8 cellular contexts compared by ENCODE assay signal in genomic region chrX:20139966-20140365, GRCh38. TPM values are rescaled to one million over a fixed set of nuclear protein-coding genes. Genes with fewer than 3 reads are reported as not detected.
DNase-seq lines count a peak whose midpoint lies in the region; ATAC-seq and TF ChIP-seq lines count a peak whose summit lies in the region.

No MANE protein-coding gene starts in this region.

- CTCF ChIA-PET in SK-N-SH (lab: Yijun Ruan, JAX): interaction anchor here (1.5 kb wide), 1 partner anchor 10 kb away, joined by 4 read pairs; no protein-coding TSS in a partner anchor
- CTCF ChIA-PET in activated B cell treated with CpG ODN at 0.5 μM for 24 hours (lab: Charles Lee): no interaction called here

- no peaks in the 10 kb centered on the region for H3K9me3 Mint-ChIP-seq in activated B cell treated with CpG ODN at 0.5 μM for 24 hours
- H3K9me3 Mint-ChIP-seq in stimulated activated memory B cell treated with anti-CD40 and anti-IgM and Interleukin-4, amounts not matched to agents 10 μg/mL and 1 μg/mL and 100 μg/mL, for 72 hours: peaks cover 2% of the 10 kb centered on the region

- no peak for TF ChIP-seq RAD21 in SK-N-SH (IDR thresholded peaks at IDR 0.05; ENCODE audit: low read length)

- no peak overlapping the region; the same call in 1 of the 2 replicates for H3K9ac ChIP-seq in SK-N-SH

- peaks cover 35 to 41% of the 10 kb centered on the region in 2 experiments for H3K36me3 ChIP-seq in SK-N-SH (replicated peaks in 1 of 2; ENCODE audit: control insufficient read depth in 1 of 2, insufficient read depth in 2 of 2, low read length in 1 of 2)

- H3K4me3 Mint-ChIP-seq in activated B cell treated with CpG ODN at 0.5 μM for 24 hours: peak overlapping the region; percentile 88
- peak overlapping the region; percentile 88 for H3K4me3 Mint-ChIP-seq in stimulated activated memory B cell treated with anti-CD40 and anti-IgM and Interleukin-4, amounts not matched to agents 10 μg/mL and 1 μg/mL and 100 μg/mL, for 72 hours

- H3K27me3 ChIP-seq in SK-N-SH (ENCODE audit: insufficient read depth): no peaks in the 10 kb centered on the region

- peaks cover 26% of the 10 kb centered on the region for H3K4me1 Mint-ChIP-seq in activated B cell treated with CpG ODN at 0.5 μM for 24 hours
- H3K4me1 Mint-ChIP-seq in stimulated activated memory B cell treated with anti-CD40 and anti-IgM and Interleukin-4, amounts not matched to agents 10 μg/mL and 1 μg/mL and 100 μg/mL, for 72 hours: peaks cover 16% of the 10 kb centered on the region

- H4K20me1 ChIP-seq in SK-N-SH (ENCODE audit: insufficient read depth): peaks cover 39% of the 10 kb centered on the region

- H3K27ac Mint-ChIP-seq in activated B cell treated with CpG ODN at 0.5 μM for 24 hours: no peak overlapping the region
- no peak overlapping the region for H3K27ac Mint-ChIP-seq in stimulated activated memory B cell treated with anti-CD40 and anti-IgM and Interleukin-4, amounts not matched to agents 10 μg/mL and 1 μg/mL and 100 μg/mL, for 72 hours

- no peaks in the 10 kb centered on the region for H3K27me3 Mint-ChIP-seq in activated B cell treated with CpG ODN at 0.5 μM for 24 hours
- no peaks in the 10 kb centered on the region for H3K27me3 Mint-ChIP-seq in stimulated activated memory B cell treated with anti-CD40 and anti-IgM and Interleukin-4, amounts not matched to agents 10 μg/mL and 1 μg/mL and 100 μg/mL, for 72 hours

- POLR2A ChIA-PET in SK-N-SH (lab: Yijun Ruan, JAX) (no interaction called here), activated B cell treated with CpG ODN at 0.5 μM for 24 hours (lab: Charles Lee) (interaction anchor here (1.6 to 2.8 kb wide), 2 partner anchors 8 to 10 kb away, joined by 4 to 15 read pairs; no protein-coding TSS in a partner anchor)

- peaks cover 5% of the 10 kb centered on the region for H3F3A ChIP-seq in SK-N-SH (replicated peaks; ENCODE audit: insufficient read depth)

- no peak overlapping the region for H2AFZ ChIP-seq in SK-N-SH (ENCODE audit: low read depth)

- peaks cover 63% of the 10 kb centered on the region for H3K79me2 ChIP-seq in SK-N-SH (ENCODE audit: insufficient read depth)

- ATAC-seq in SK-N-SH treated with all-trans-retinoic acid at 6 μM for 48 hours: no peak
- ATAC-seq in activated B cell treated with CpG ODN at 0.5 μM for 24 hours (ENCODE audit: low read depth): no peak
- no peak for ATAC-seq in stimulated activated memory B cell treated with anti-CD40 and anti-IgM and Interleukin-4, amounts not matched to agents 10 μg/mL and 1 μg/mL and 100 μg/mL, for 72 hours
- ATAC-seq in GM19035 (IDR thresholded peaks at IDR 0.05; ENCODE audit: unreplicated experiment): no peak

- H3K4me1 ChIP-seq in SK-N-SH (ENCODE audit: control insufficient read depth in 1 of 2, insufficient read depth in 2 of 2, low read depth in 1 of 2, low read length in 1 of 2): peaks cover 4 to 11% of the 10 kb centered on the region in 2 experiments; a peak in 3 of 4 replicates

- 52% methylated on average over 2 of the region's 2 CpGs for WGBS in SK-N-SH (ENCODE audit: low lambda C conversion rate)

- no peaks in the 10 kb centered on the region for H3K9me2 ChIP-seq in SK-N-SH

- TF ChIP-seq CTCF in SK-N-SH (IDR thresholded peaks at IDR 0.05): no peak
- TF ChIP-seq CTCF in activated B cell treated with CpG ODN at 0.5 μM for 24 hours (IDR thresholded peaks at IDR 0.05): no peak
- TF ChIP-seq CTCF in fibroblast of villous mesenchyme (IDR thresholded peaks at IDR 0.05; ENCODE audit: insufficient read depth, low read depth, low read length): no peak

- H3K4me3 ChIP-seq in SK-N-SH (ENCODE audit: low read depth in 2 of 2, low read length in 1 of 2) (peak overlapping the region; percentile 90 to 93), fibroblast of villous mesenchyme (ENCODE audit: low read depth, low read length) (peak overlapping the region; percentile 86)

- intact Hi-C loops in activated B cell treated with CpG ODN at 0.5 μM for 24 hours (cut with micrococcal nuclease): loop anchor here (2.0 to 5.0 kb wide), 3 partner anchors 79 to 182 kb away; partner anchors contain the start of gene BCLAF3

- H3K36me3 Mint-ChIP-seq in activated B cell treated with CpG ODN at 0.5 μM for 24 hours (ENCODE audit: low read depth): peaks cover 20% of the 10 kb centered on the region
- H3K36me3 Mint-ChIP-seq in stimulated activated memory B cell treated with anti-CD40 and anti-IgM and Interleukin-4, amounts not matched to agents 10 μg/mL and 1 μg/mL and 100 μg/mL, for 72 hours: peaks cover 11% of the 10 kb centered on the region

- no peak for TF ChIP-seq EP300 in SK-N-SH (IDR thresholded peaks at IDR 0.05; ENCODE audit: borderline replicate concordance in 1 of 2, low read depth in 1 of 2, low read length in 1 of 2)

- no peaks in the 10 kb centered on the region for H3K9me3 ChIP-seq in SK-N-SH

- H3K27ac ChIP-seq in SK-N-SH (ENCODE audit: low read depth in 2 of 2, low read length in 1 of 2): no peak overlapping the region

- DNase-seq in SK-N-SH: no peak
- no peak for DNase-seq in activated B cell treated with CpG ODN at 0.5 μM for 24 hours
- DNase-seq in fibroblast of villous mesenchyme (ENCODE audit: low read depth): peak; percentile 55
- no peak for DNase-seq in GDM1 (lab: John Stamatoyannopoulos, UW)
- no peak for DNase-seq in DMS53 (lab: John Stamatoyannopoulos, UW)

- H3K4me2 ChIP-seq in SK-N-SH: peak overlapping the region; percentile 87

TF ChIP-seq in SK-N-SH, 30 proteins besides CTCF, POLR2A, EP300 and RAD21:
- TF ChIP-seq FOXJ3 (CRISPR knock-in tag; IDR thresholded peaks at IDR 0.05): no peak
- TF ChIP-seq NRF1 (IDR thresholded peaks at IDR 0.05; ENCODE audit: low read depth, low read length): no peak
- no peak for TF ChIP-seq JUND (IDR thresholded peaks at IDR 0.05)
- TF ChIP-seq MXI1 (IDR thresholded peaks at IDR 0.05; ENCODE audit: low read depth, low read length): no peak
- no peak for TF ChIP-seq CHD2 (IDR thresholded peaks at IDR 0.05; ENCODE audit: low read length, partially characterized antibody)

TF ChIP-seq in SK-N-SH treated with all-trans-retinoic acid at 6 μM for 48 hours, 23 proteins besides CTCF, POLR2A, EP300 and RAD21:
- no peak for TF ChIP-seq ZFP3 (CRISPR knock-in tag; IDR thresholded peaks at IDR 0.05)
- TF ChIP-seq TSHZ2 (CRISPR knock-in tag; IDR thresholded peaks at IDR 0.05): no peak
TF ChIP-seq in SK-N-SH treated with all-trans-retinoic acid at 6 μM for 48 hours: peak in this region for 0.

RNA-seq across cellular contexts. Expression of gene EIF1AX, which starts 1.7 kb away (rescaled TPM):
- 18.2 and 21.6 TPM in 2 replicates for polyA plus RNA-seq in SK-N-SH (2012; rRNA removed)
- 27.6 and 45.1 TPM in 2 replicates for polyA plus RNA-seq in SK-N-SH (2012; cell fraction: cytosol; rRNA removed)
- 10.7 and 17.6 TPM in 2 replicates for polyA plus RNA-seq in SK-N-SH (2012; cell fraction: nucleus; rRNA removed)
- total RNA-seq in activated B cell treated with CpG ODN at 0.5 μM for 24 hours (58.8 and 59.4 TPM in 2 replicates), fibroblast of villous mesenchyme (34.8 and 48.8 TPM in 2 replicates)

RNA-seq across cellular contexts. Expression of gene MAP7D2, which starts 23.3 kb away (rescaled TPM):
- polyA plus RNA-seq in SK-N-SH (2012; rRNA removed): 1.0 and 2.7 TPM in 2 replicates
- polyA plus RNA-seq in SK-N-SH (2012; cell fraction: cytosol; rRNA removed): 2.1 and 2.4 TPM in 2 replicates
- 3.1 and 3.3 TPM in 2 replicates for polyA plus RNA-seq in SK-N-SH (2012; cell fraction: nucleus; rRNA removed)
- total RNA-seq in activated B cell treated with CpG ODN at 0.5 μM for 24 hours: 0.16 and 0.32 TPM in 2 replicates
- total RNA-seq in fibroblast of villous mesenchyme: under 0.01 TPM in 1 of 2 replicates, not detected in the other
